ENCODE assay signal across 23 cellular contexts in genomic region chr22:20149257-20150250, GRCh38. TPM values are rescaled to one million over a fixed set of nuclear protein-coding genes. Genes with fewer than 3 reads are reported as not detected.
A peak's percentile ranks its signal among the peaks of the same experiment; 100 is the strongest.
DNase-seq lines count a peak whose midpoint lies in the region; TF ChIP-seq lines count a peak whose summit lies in the region.
"Had no signal": no experiment of that assay in that cellular context is flagged by ENCODE, and none has a peak within 500 bp of the region (broad histone marks: within the 10 kb centered on the region; RNA-seq: fewer than 3 reads in every experiment).

No MANE protein-coding gene starts in this region.

- DNase-seq in NCI-H1436 (lab: John Stamatoyannopoulos, UW) (peak; percentile 27), NCI-H1436 treated with DMSO at 0.1 percent for 48 hours (lab: John Stamatoyannopoulos, UW) (no peak), NCI-H69 (lab: John Stamatoyannopoulos, UW) (peak; percentile 54), neuronal stem cell (ENCODE audit: low spot score) (no peak), posterior vena cava (ENCODE audit: low spot score) (no peak), RWPE1 (ENCODE audit: low spot score) (no peak), vagina (ENCODE audit: extremely low spot score in 2 of 2) (no peak)
- DNase-seq: AML-193; Calu3; CD8-positive, alpha-beta T cell; DMS 273 treated with DMSO at 0.1 percent for 48 hours; DMS53; DND-41; EL; GM23248; IMR-90 had no signal

- H3K9me3 ChIP-seq in HEK293 (ENCODE audit: control insufficient read depth, insufficient read depth, low read depth, low read length) (no peaks in the 10 kb centered on the region), neuronal stem cell (replicated peaks in 1 of 2; ENCODE audit: control insufficient read depth in 2 of 2, insufficient read depth in 1 of 2, low read depth in 1 of 2, low read length in 2 of 2) (no peaks in the 10 kb centered on the region), vagina (no peaks in the 10 kb centered on the region)
- H3K9me3 ChIP-seq: A549, HAP-1 had no signal

- H2BK12ac ChIP-seq in neuronal stem cell (ENCODE audit: low read length) = no peak overlapping the region

- H2BK5ac ChIP-seq in neuronal stem cell (ENCODE audit: low read length) = no peak overlapping the region

- H2AFZ ChIP-seq in neuronal stem cell (ENCODE audit: low read length) = no peak overlapping the region
- H2AFZ ChIP-seq: GM23248 had no signal

- no peak overlapping the region for H2BK15ac ChIP-seq in neuronal stem cell (ENCODE audit: low read length)

- peaks cover 0 to 8% of the 10 kb centered on the region in 2 experiments; a peak in 1 of 3 replicates for H3K36me3 ChIP-seq in HEK293 (ENCODE audit: control insufficient read depth in 2 of 2, insufficient read depth in 1 of 2, low read length in 2 of 2)
- H3K36me3 ChIP-seq in neuronal stem cell (replicated peaks in 1 of 2; ENCODE audit: control insufficient read depth in 2 of 2, insufficient read depth in 2 of 2, low read length in 2 of 2) = no peaks in the 10 kb centered on the region
- H3K36me3 ChIP-seq in vagina = no peaks in the 10 kb centered on the region
- H3K36me3 ChIP-seq: HAP-1 had no signal

- no CpG with 5 or more reads among the region's 32 CpGs for WGBS in neuronal stem cell (ENCODE audit: extremely low coverage in 2 of 2, insufficient read length in 2 of 2, insufficient replicate concordance in 1 of 2), 2 donors

- H3K4me3 ChIP-seq in HEK293 (ENCODE audit: low read depth, low read length) (no peak overlapping the region), neuronal stem cell (ENCODE audit: low read length in 2 of 2) (no peak overlapping the region), vagina (no peak overlapping the region)
- H3K4me3 ChIP-seq: A549, GM12878, GM23248, HAP-1 had no signal

- H3K27ac ChIP-seq in HEK293 (ENCODE audit: extremely low read depth, low read depth, low read length) (no peak overlapping the region), neuronal stem cell (replicated peaks; ENCODE audit: low read length) (no peak overlapping the region), RWPE1 (no peak overlapping the region), vagina (no peak overlapping the region)
- H3K27ac ChIP-seq: 22Rv1, A549, GM23248 had no signal

- no peak overlapping the region for H3K4ac ChIP-seq in neuronal stem cell (ENCODE audit: low read length)

- H2AK5ac ChIP-seq in neuronal stem cell (ENCODE audit: low read depth, low read length) = no peak overlapping the region

- H3K79me1 ChIP-seq in neuronal stem cell (ENCODE audit: low read depth, low read length) = no peaks in the 10 kb centered on the region

- no peak for TF ChIP-seq CTCF in HEK293 (tag by site-specific recombination; IDR thresholded peaks at IDR 0.05)
- no peak for TF ChIP-seq CTCF in RWPE1 (conservative IDR thresholded peaks at IDR 0.05; ENCODE audit: low read depth)
- TF ChIP-seq CTCF in vagina (IDR thresholded peaks at IDR 0.05) = no peak

- H3K27me3 ChIP-seq in neuronal stem cell (ENCODE audit: control insufficient read depth in 3 of 3, insufficient read depth in 3 of 3, low read depth in 1 of 3, low read length in 3 of 3) (no peaks in the 10 kb centered on the region), vagina (no peaks in the 10 kb centered on the region)

- peak overlapping the region; percentile 73 for H3K23ac ChIP-seq in neuronal stem cell (ENCODE audit: low read depth, low read length, poor library complexity)

- no peak overlapping the region for H2BK120ac ChIP-seq in neuronal stem cell (ENCODE audit: low read depth, low read length)

- no peak overlapping the region for H4K8ac ChIP-seq in neuronal stem cell (ENCODE audit: low read depth, low read length)

- no peak overlapping the region for H3K4me2 ChIP-seq in neuronal stem cell (ENCODE audit: insufficient read depth, low read length, poor library complexity, severe bottlenecking)
- H3K4me2 ChIP-seq: A549 had no signal

- H3K4me1 ChIP-seq in HEK293 (ENCODE audit: control insufficient read depth, insufficient read depth, low read length) (no peaks in the 10 kb centered on the region), neuronal stem cell (ENCODE audit: control insufficient read depth in 2 of 2, insufficient read depth in 1 of 2, low read depth in 1 of 2, low read length in 2 of 2) (peaks cover 8 to 11% of the 10 kb centered on the region in 2 donors), vagina (no peaks in the 10 kb centered on the region)
- H3K4me1 ChIP-seq: A549, HAP-1 had no signal

- no peak overlapping the region for H3K9ac ChIP-seq in neuronal stem cell (ENCODE audit: low read depth, low read length, poor library complexity)
- H3K9ac ChIP-seq: GM23248 had no signal

- H3K18ac ChIP-seq in neuronal stem cell (ENCODE audit: low read length) = no peak overlapping the region

- peak overlapping the region; percentile 82 for H3K14ac ChIP-seq in neuronal stem cell (ENCODE audit: low read length)

- TF ChIP-seq POLR2A in vagina (IDR thresholded peaks at IDR 0.05) = no peak

- POLR2A ChIA-PET in HEK293 (lab: Yijun Ruan, JAX) (no interaction called here), RWPE1 (lab: Yijun Ruan, JAX; ENCODE audit: low non-redundant PET) (no interaction called here)

- intact Hi-C loops in posterior vena cava (cut with DNase I) = no loop called here
- intact Hi-C loops in vagina (cut with DNase I) = no loop called here

- H4K91ac ChIP-seq in neuronal stem cell (ENCODE audit: low read depth, low read length, poor library complexity) = no peak overlapping the region

- CTCF ChIA-PET in HEK293 (lab: Yijun Ruan, JAX) = interaction anchor here (0.7 kb wide), 1 partner anchor 1435 kb away, joined by 3 read pairs; no protein-coding TSS in a partner anchor
- CTCF ChIA-PET in RWPE1 (lab: Yijun Ruan, JAX) = no interaction called here

TF ChIP-seq in HEK293, 187 proteins besides CTCF, POLR2A, EP300 and RAD21:
- TF ChIP-seq ZNF175 (tag by site-specific recombination; IDR thresholded peaks at IDR 0.05) = no peak
- TF ChIP-seq KLF8 (tag by site-specific recombination; IDR thresholded peaks at IDR 0.05) = peak; percentile 46; the same call in 1 of the 2 replicates
- no peak for TF ChIP-seq ZNF623 (tag by site-specific recombination; IDR thresholded peaks at IDR 0.05)
- no peak for TF ChIP-seq ZNF624 (tag by site-specific recombination; IDR thresholded peaks at IDR 0.05)
- no peak for TF ChIP-seq FEZF1 (tag by site-specific recombination; IDR thresholded peaks at IDR 0.05)
- no peak for TF ChIP-seq MYNN (tag by site-specific recombination; IDR thresholded peaks at IDR 0.05; ENCODE audit: borderline replicate concordance)
- no peak for TF ChIP-seq ZNF549 (tag by site-specific recombination; IDR thresholded peaks at IDR 0.05)
- no peak for TF ChIP-seq ZNF146 (tag by site-specific recombination; IDR thresholded peaks at IDR 0.05)
- TF ChIP-seq KLF17 (tag by site-specific recombination; IDR thresholded peaks at IDR 0.05) = no peak
- no peak for TF ChIP-seq ZFHX2 (tag by site-specific recombination; conservative IDR thresholded peaks at IDR 0.05)
- TF ChIP-seq ZNF785 (tag by site-specific recombination; IDR thresholded peaks at IDR 0.05) = no peak
- no peak for TF ChIP-seq ZNF544 (tag by site-specific recombination; IDR thresholded peaks at IDR 0.05)
- TF ChIP-seq ZBTB21 (tag by site-specific recombination; IDR thresholded peaks at IDR 0.05) = no peak
- no peak for TF ChIP-seq IKZF3 (tag by site-specific recombination; IDR thresholded peaks at IDR 0.05)
- peak; percentile 30; the same call in 1 of the 2 replicates for TF ChIP-seq ZNF692 (tag by site-specific recombination; IDR thresholded peaks at IDR 0.05)
- no peak for TF ChIP-seq PRDM1 (tag by site-specific recombination; IDR thresholded peaks at IDR 0.05)
- TF ChIP-seq SP2 (tag by site-specific recombination; IDR thresholded peaks at IDR 0.05) = no peak
- peak; percentile 28; the same call in 1 of the 2 replicates for TF ChIP-seq GLIS2 (tag by site-specific recombination; IDR thresholded peaks at IDR 0.05)
- TF ChIP-seq ZNF404 (tag by site-specific recombination; IDR thresholded peaks at IDR 0.05) = no peak
- no peak for TF ChIP-seq GLI4 (tag by site-specific recombination; IDR thresholded peaks at IDR 0.05)
- TF ChIP-seq KLF9 (tag by site-specific recombination; IDR thresholded peaks at IDR 0.05; ENCODE audit: low read depth) = no peak

RNA-seq across cellular contexts. Expression of gene CCDC188, which starts 1.3 kb away (rescaled TPM):
- polyA plus RNA-seq in neuronal stem cell (2013, experiment 1 of 2) = not detected
- not detected for polyA plus RNA-seq in neuronal stem cell (2013, experiment 2 of 2)
- total RNA-seq in posterior vena cava (1 to 10 TPM in 1 of 2 donors, under 1 TPM in 1; 1.00 to 2.5 TPM), vagina (not detected)
- total RNA-seq: Calu3; CD8-positive, alpha-beta T cell; G401; GM12878; H4; IMR-90 had no signal
- polyA plus RNA-seq: A549, GM12878 had no signal

RNA-seq across cellular contexts. Expression of gene ZDHHC8, which starts 17.9 kb away (rescaled TPM):
- 44.3 TPM for polyA plus RNA-seq in neuronal stem cell (2013, experiment 1 of 2)
- 42.8 TPM for polyA plus RNA-seq in neuronal stem cell (2013, experiment 2 of 2)
- total RNA-seq in posterior vena cava = 10 to 100 TPM; 45.6 to 46.3 TPM
- total RNA-seq in vagina = 22.6 TPM

RNA-seq across cellular contexts. Expression of gene TRMT2A, which starts 32.5 kb away (rescaled TPM):
- 21.2 TPM for polyA plus RNA-seq in neuronal stem cell (2013, experiment 1 of 2)
- polyA plus RNA-seq in neuronal stem cell (2013, experiment 2 of 2) = 21.9 TPM
- total RNA-seq in posterior vena cava (10 to 100 TPM; 25.7 to 37.7 TPM), vagina (66.5 TPM)

RNA-seq across cellular contexts. Expression of gene RANBP1, which starts 33.6 kb away (rescaled TPM):
- 496 TPM for polyA plus RNA-seq in neuronal stem cell (2013, experiment 1 of 2)
- 494 TPM for polyA plus RNA-seq in neuronal stem cell (2013, experiment 2 of 2)
- total RNA-seq in posterior vena cava = 10 to 100 TPM; 57.0 to 61.6 TPM
- 177 TPM for total RNA-seq in vagina

Comparison
In these comparisons a context has a peak if more than half of its experiments do, and no peak if none do; other contexts are left out.
1. DNase-seq: peak in NCI-H1436 (single experiment) and NCI-H69 (single experiment); none in NCI-H1436 treated with DMSO at 0.1 percent for 48 hours (single experiment), neuronal stem cell (single experiment), posterior vena cava (single experiment), RWPE1 (single experiment) and vagina (0 of 2).